35 cellular contexts compared by ENCODE assay signal in genomic region chr12:46798648-46799047, GRCh38.
"Had no signal": no experiment of that assay in that cellular context is flagged by ENCODE, and none has a peak within 500 bp of the region (broad histone marks: within the 10 kb centered on the region; RNA-seq: fewer than 3 reads in every experiment).

No MANE protein-coding gene starts in this region.

- H3K27me3 ChIP-seq: MG63 had no signal

- H3K4me3 ChIP-seq: MG63 had no signal

- DNase-seq: Karpas-422, Kasumi-1, MG63, MM.1S, MV-4-11, NCI-H1048, NCI-H1092, NCI-H1092 treated with DMSO at 0.1 percent for 48 hours, NCI-H1105, NCI-H1105 treated with DMSO at 0.1 percent for 48 hours, NCI-H1417, NCI-H1417 treated with DMSO at 0.1 percent for 48 hours, NCI-H1436, NCI-H1436 treated with DMSO at 0.1 percent for 48 hours, NCI-H146, NCI-H1694, NCI-H1694 treated with DMSO at 0.1 percent for 48 hours, NCI-H187, NCI-H187 treated with DMSO at 0.1 percent for 48 hours, NCI-H1930, NCI-H2029, NCI-H2029 treated with DMSO at 0.1 percent for 48 hours, NCI-H2081, NCI-H2081 treated with DMSO at 0.1 percent for 48 hours, NCI-H2107, NCI-H2171, NCI-H2171 treated with DMSO at 0.1 percent for 48 hours, NCI-H2227 treated with DMSO at 0.1 percent for 48 hours, NCI-H226, NCI-H345, NCI-H446, NCI-H446 treated with DMSO at 0.1 percent for 48 hours, NCI-H510A, NCI-H510A treated with DMSO at 0.1 percent for 48 hours, NCI-H524 had no signal

- H3K36me3 ChIP-seq: MG63 had no signal
